9 cellular contexts compared by ENCODE assay signal in genomic region chr17:31877911-31878702, GRCh38. TPM values are rescaled to one million over a fixed set of nuclear protein-coding genes. Genes with fewer than 3 reads are reported as not detected.
DNase-seq lines count a peak whose midpoint lies in the region; ATAC-seq and TF ChIP-seq lines count a peak whose summit lies in the region.
"Had no signal": no experiment of that assay in that cellular context is flagged by ENCODE, and none has a peak within 500 bp of the region (broad histone marks: within the 10 kb centered on the region; RNA-seq: fewer than 3 reads in every experiment).

No MANE protein-coding gene starts in this region.

- H3K36me3 ChIP-seq in OCI-LY7 (ENCODE audit: insufficient read depth, low read length), result peaks cover 96% of the 10 kb centered on the region

- H3K36me3 Mint-ChIP-seq in activated T-helper 2 cell treated with anti-CD3 and anti-CD28 coated beads, Interferon-gamma antibody, Interleukin-2, Interleukin-4, amounts not matched to agents 10 μg/mL and 5 μg/mL and 100 μg/mL, durations not matched to agents 14 hours and 24 hours and 36 hours (ENCODE audit: low read depth), result peaks cover 62% of the 10 kb centered on the region
- H3K36me3 Mint-ChIP-seq in stimulated activated effector memory CD8-positive, alpha-beta T cell treated with anti-CD3 and anti-CD28 coated beads, Interleukin-12 subunit alpha, Interleukin-12 subunit beta, amount 100 ng/mL, for 72 hours, result peaks cover 100% of the 10 kb centered on the region

- intact Hi-C loops in OCI-LY7 (cut with micrococcal nuclease; ENCODE audit: unreplicated experiment), result no loop called here
- intact Hi-C loops in activated T-helper 2 cell treated with anti-CD3 and anti-CD28 coated beads, Interferon-gamma antibody, Interleukin-2, Interleukin-4, amounts not matched to agents 10 μg/mL and 5 μg/mL and 100 μg/mL, durations not matched to agents 14 hours and 24 hours and 36 hours (cut with micrococcal nuclease), result no loop called here

- BruUV-seq in OCI-LY7 (replicated peaks; lab: Mats Ljungman, UMichigan), result TSS peak; percentile 42

- H3K4me3 Mint-ChIP-seq in activated T-helper 2 cell treated with anti-CD3 and anti-CD28 coated beads, Interferon-gamma antibody, Interleukin-2, Interleukin-4, amounts not matched to agents 10 μg/mL and 5 μg/mL and 100 μg/mL, durations not matched to agents 14 hours and 24 hours and 36 hours (ENCODE audit: low read depth), result no peak overlapping the region
- peak overlapping the region; percentile 19 for H3K4me3 Mint-ChIP-seq in stimulated activated effector memory CD8-positive, alpha-beta T cell treated with anti-CD3 and anti-CD28 coated beads, Interleukin-12 subunit alpha, Interleukin-12 subunit beta, amount 100 ng/mL, for 72 hours

- no peak overlapping the region for H3K27ac ChIP-seq in OCI-LY7 (ENCODE audit: low read depth, low read length, poor library complexity, severe bottlenecking)
- H3K27ac ChIP-seq: neutrophil had no signal

- no peaks in the 10 kb centered on the region for H4K20me1 ChIP-seq in OCI-LY7 (ENCODE audit: insufficient read depth, low read length)

- peaks cover 9% of the 10 kb centered on the region for H3K4me1 Mint-ChIP-seq in activated T-helper 2 cell treated with anti-CD3 and anti-CD28 coated beads, Interferon-gamma antibody, Interleukin-2, Interleukin-4, amounts not matched to agents 10 μg/mL and 5 μg/mL and 100 μg/mL, durations not matched to agents 14 hours and 24 hours and 36 hours (ENCODE audit: low read depth)
- peaks cover 6% of the 10 kb centered on the region for H3K4me1 Mint-ChIP-seq in stimulated activated effector memory CD8-positive, alpha-beta T cell treated with anti-CD3 and anti-CD28 coated beads, Interleukin-12 subunit alpha, Interleukin-12 subunit beta, amount 100 ng/mL, for 72 hours

- H3K4me3 ChIP-seq in OCI-LY7 (ENCODE audit: low read depth, low read length, poor library complexity, severe bottlenecking) (no peak overlapping the region), fibroblast of mammary gland (ENCODE audit: control insufficient read depth, low read depth, low read length) (no peak overlapping the region)

- H3K27me3 Mint-ChIP-seq in activated T-helper 2 cell treated with anti-CD3 and anti-CD28 coated beads, Interferon-gamma antibody, Interleukin-2, Interleukin-4, amounts not matched to agents 10 μg/mL and 5 μg/mL and 100 μg/mL, durations not matched to agents 14 hours and 24 hours and 36 hours (ENCODE audit: low read depth), result no peaks in the 10 kb centered on the region

- no peaks in the 10 kb centered on the region for H3K9me2 ChIP-seq in OCI-LY7 (ENCODE audit: insufficient read depth, low read length)

- POLR2A ChIA-PET in OCI-LY7 (lab: Charles Lee), result interaction anchor here (0.6 kb wide), 1 partner anchor 1378 kb away, joined by 4 read pairs; no protein-coding TSS in a partner anchor

- H3K9me3 Mint-ChIP-seq in activated T-helper 2 cell treated with anti-CD3 and anti-CD28 coated beads, Interferon-gamma antibody, Interleukin-2, Interleukin-4, amounts not matched to agents 10 μg/mL and 5 μg/mL and 100 μg/mL, durations not matched to agents 14 hours and 24 hours and 36 hours, result no peaks in the 10 kb centered on the region
- no peaks in the 10 kb centered on the region for H3K9me3 Mint-ChIP-seq in stimulated activated effector memory CD8-positive, alpha-beta T cell treated with anti-CD3 and anti-CD28 coated beads, Interleukin-12 subunit alpha, Interleukin-12 subunit beta, amount 100 ng/mL, for 72 hours

- H3K4me1 ChIP-seq in OCI-LY7 (ENCODE audit: insufficient read depth, low read length, poor library complexity, severe bottlenecking), result peaks cover 17% of the 10 kb centered on the region

- DNase-seq in OCI-LY7 (ENCODE audit: low spot score) (no peak), fibroblast of mammary gland (ENCODE audit: low read depth) (peak; percentile 12), NCI-H82 (lab: John Stamatoyannopoulos, UW) (no peak), RPMI8226 (no peak)
- DNase-seq in activated T-helper 2 cell treated with anti-CD3 and anti-CD28 coated beads, Interferon-gamma antibody, Interleukin-2, Interleukin-4, amounts not matched to agents 10 μg/mL and 5 μg/mL and 100 μg/mL, durations not matched to agents 14 hours and 24 hours and 36 hours (ENCODE audit: low spot score), result no peak
- peak in 1 of 2 donors; percentile 52 for DNase-seq in stimulated activated effector memory CD8-positive, alpha-beta T cell treated with anti-CD3 and anti-CD28 coated beads, Interleukin-12 subunit alpha, Interleukin-12 subunit beta, amount 100 ng/mL, for 72 hours (ENCODE audit: low spot score in 2 of 2)
- DNase-seq: NCI-H1436 had no signal

- CTCF ChIA-PET in OCI-LY7 (lab: Charles Lee; ENCODE audit: unreplicated experiment), result no interaction called here

- H3K27ac Mint-ChIP-seq in activated T-helper 2 cell treated with anti-CD3 and anti-CD28 coated beads, Interferon-gamma antibody, Interleukin-2, Interleukin-4, amounts not matched to agents 10 μg/mL and 5 μg/mL and 100 μg/mL, durations not matched to agents 14 hours and 24 hours and 36 hours, result peak overlapping the region; percentile 90
- peak overlapping the region; percentile 83 for H3K27ac Mint-ChIP-seq in stimulated activated effector memory CD8-positive, alpha-beta T cell treated with anti-CD3 and anti-CD28 coated beads, Interleukin-12 subunit alpha, Interleukin-12 subunit beta, amount 100 ng/mL, for 72 hours

- no peaks in the 10 kb centered on the region for H3K9me3 ChIP-seq in OCI-LY7 (ENCODE audit: low read length)
- H3K9me3 ChIP-seq: neutrophil had no signal

- TF ChIP-seq CTCF in OCI-LY7 (conservative IDR thresholded peaks at IDR 0.05; ENCODE audit: low read length) (no peak), fibroblast of mammary gland (conservative IDR thresholded peaks at IDR 0.05; ENCODE audit: control insufficient read depth, insufficient read depth, low read depth, low read length) (no peak)

- H3K4me2 ChIP-seq in OCI-LY7 (ENCODE audit: low read length), result no peak overlapping the region

- no peaks in the 10 kb centered on the region; the same call in 1 of the 2 replicates for H3K79me2 ChIP-seq in OCI-LY7 (ENCODE audit: insufficient read depth, low read depth, low read length)

- no peak overlapping the region for H2AFZ ChIP-seq in OCI-LY7 (ENCODE audit: low read length)

- ATAC-seq in stimulated activated effector memory CD8-positive, alpha-beta T cell treated with anti-CD3 and anti-CD28 coated beads, Interleukin-12 subunit alpha, Interleukin-12 subunit beta, amount 100 ng/mL, for 72 hours, result peak; percentile 86
- ATAC-seq in HG03457 (IDR thresholded peaks at IDR 0.05; ENCODE audit: unreplicated experiment), result no peak

RNA-seq across cellular contexts. Expression of gene COPRS, which starts 19.1 kb away (rescaled TPM):
- total RNA-seq in OCI-LY7 (2014; rRNA removed; shearing (Covaris generic)), result 50.7 and 64.3 TPM in 2 replicates
- total RNA-seq in OCI-LY7 (2022), result 32.1 and 32.7 TPM in 2 replicates
- total RNA-seq in activated T-helper 2 cell treated with anti-CD3 and anti-CD28 coated beads, Interferon-gamma antibody, Interleukin-2, Interleukin-4, amounts not matched to agents 10 μg/mL and 5 μg/mL and 100 μg/mL, durations not matched to agents 14 hours and 24 hours and 36 hours, result 59.7 and 64.2 TPM in 2 replicates

RNA-seq across cellular contexts. Expression of gene UTP6, which starts 23.4 kb away (rescaled TPM):
- 52.9 and 63.3 TPM in 2 replicates for total RNA-seq in OCI-LY7 (2014; rRNA removed; shearing (Covaris generic))
- 106 and 118 TPM in 2 replicates for total RNA-seq in OCI-LY7 (2022)
- total RNA-seq in activated T-helper 2 cell treated with anti-CD3 and anti-CD28 coated beads, Interferon-gamma antibody, Interleukin-2, Interleukin-4, amounts not matched to agents 10 μg/mL and 5 μg/mL and 100 μg/mL, durations not matched to agents 14 hours and 24 hours and 36 hours, result 126 and 129 TPM in 2 replicates

RNA-seq across cellular contexts. Expression of gene SUZ12, which starts 58.7 kb away (rescaled TPM):
- 27.8 and 29.8 TPM in 2 replicates for total RNA-seq in OCI-LY7 (2014; rRNA removed; shearing (Covaris generic))
- 68.2 and 76.1 TPM in 2 replicates for total RNA-seq in OCI-LY7 (2022)
- 69.5 and 70.4 TPM in 2 replicates for total RNA-seq in activated T-helper 2 cell treated with anti-CD3 and anti-CD28 coated beads, Interferon-gamma antibody, Interleukin-2, Interleukin-4, amounts not matched to agents 10 μg/mL and 5 μg/mL and 100 μg/mL, durations not matched to agents 14 hours and 24 hours and 36 hours
